8 cellular contexts compared by ENCODE assay signal in the genomic region with DNA sequence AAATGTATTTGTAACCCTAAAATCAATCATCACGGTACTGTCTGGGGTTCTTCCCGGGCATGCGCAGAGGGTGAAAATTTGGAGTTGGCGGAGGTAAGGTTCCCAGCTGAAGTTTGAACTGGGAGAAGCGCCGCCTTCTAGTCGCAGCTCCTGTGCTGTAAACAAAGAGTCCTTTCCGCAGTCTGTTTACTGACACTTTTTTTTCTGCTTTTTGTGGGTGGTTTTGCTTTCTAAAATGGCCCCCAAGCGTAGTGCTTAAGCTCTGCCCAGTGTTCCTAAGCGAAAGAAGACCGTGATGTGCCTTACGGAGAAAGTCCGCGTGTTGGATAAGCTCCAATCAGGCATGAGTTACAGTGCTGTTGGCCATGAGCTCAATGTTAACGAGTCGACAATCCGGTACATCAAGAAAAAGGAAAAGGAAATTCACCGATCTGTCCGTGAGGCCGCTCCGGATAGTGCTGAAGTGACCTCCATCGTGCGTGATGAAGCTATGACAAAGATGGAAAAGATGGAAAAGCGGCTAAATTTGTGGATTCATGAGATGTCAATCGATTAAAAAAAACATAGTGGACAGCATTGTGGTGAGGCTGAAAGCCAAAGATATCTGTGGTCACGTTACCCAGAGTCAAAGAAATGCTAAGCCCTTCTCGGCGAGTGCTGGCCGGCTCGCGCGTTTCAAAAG. TPM values are rescaled to one million over a fixed set of nuclear protein-coding genes. Genes with fewer than 3 reads are reported as not detected.
DNase-seq lines count a peak whose midpoint lies in the region; ATAC-seq and TF ChIP-seq lines count a peak whose summit lies in the region.

No MANE protein-coding gene starts in this region.

- peaks cover 39% of the 10 kb centered on the region for H3K4me1 Mint-ChIP-seq in activated CD4-positive, alpha-beta T cell treated with anti-CD3 and anti-CD28 coated beads, Interleukin-2, amount 10 ng/mL, durations not matched to agents 7 days and 5 days

- in situ Hi-C loops in T47D (cut with HindIII; ENCODE audit: low pct_unique_long_range_greater_than_20kb, low sequenced_read_pairs): no loop called here

- no peaks in the 10 kb centered on the region for H3K9me3 Mint-ChIP-seq in activated CD4-positive, alpha-beta T cell treated with anti-CD3 and anti-CD28 coated beads, Interleukin-2, amount 10 ng/mL, durations not matched to agents 7 days and 5 days

- ATAC-seq in GM21825 (IDR thresholded peaks at IDR 0.05; ENCODE audit: unreplicated experiment): peak; percentile 60

- H3K36me3 Mint-ChIP-seq in activated CD4-positive, alpha-beta T cell treated with anti-CD3 and anti-CD28 coated beads, Interleukin-2, amount 10 ng/mL, durations not matched to agents 7 days and 5 days (ENCODE audit: low read depth): peaks cover 11% of the 10 kb centered on the region

- peak; percentile 82 for DNase-seq in activated CD4-positive, alpha-beta T cell treated with anti-CD3 and anti-CD28 coated beads, Interleukin-2, amount 10 ng/mL, durations not matched to agents 7 days and 5 days
- no peak for DNase-seq in activated CD4-positive, alpha-beta T cell treated with anti-CD3 and anti-CD28 coated beads, Interleukin-2, amount 50 U/mL, for 4 hours
- DNase-seq in Peyer's patch: peak; percentile 66 to 85 (median 69)
- peak; percentile 74 to 97 for DNase-seq in T47D (ENCODE audit: low read depth in 1 of 2, low spot score in 1 of 2)
- DNase-seq in iPS-NIHi11 (ENCODE audit: low spot score): peak; percentile 77

- peak overlapping the region; percentile 68 to 95 (median 82) for H3K4me3 ChIP-seq in Peyer's patch
- H3K4me3 ChIP-seq in skeletal muscle satellite cell (ENCODE audit: low read length): peak overlapping the region; percentile 88

- H3K4me1 ChIP-seq in Peyer's patch: peaks cover 0 to 20% (median 0%) of the 10 kb centered on the region in 4 donors
- H3K4me1 ChIP-seq in skeletal muscle satellite cell (ENCODE audit: control insufficient read depth, insufficient read depth, low read length): peaks cover 5% of the 10 kb centered on the region

- peak in 2 of 6 experiments; percentile 2 to 22 for TF ChIP-seq CTCF in Peyer's patch (IDR thresholded peaks at IDR 0.05)

- peak overlapping the region; percentile 85 for H3K4me2 ChIP-seq in skeletal muscle satellite cell (ENCODE audit: low read length)

- CTCF ChIA-PET in activated CD4-positive, alpha-beta T cell treated with anti-CD3 and anti-CD28 coated beads, Interleukin-2, amount 10 ng/mL, durations not matched to agents 7 days and 5 days (lab: Charles Lee): interaction anchor here (0.6 to 2.4 kb wide), 8 partner anchors 11 to 235 kb away, joined by 3 to 9 read pairs (median 3); no protein-coding TSS in a partner anchor

- no peak for TF ChIP-seq RAD21 in Ishikawa (IDR thresholded peaks at IDR 0.05; ENCODE audit: low read depth)

- H3K27ac ChIP-seq in Peyer's patch: peak overlapping the region; percentile 85 to 98 (median 94)

- H3K9ac ChIP-seq in skeletal muscle satellite cell (ENCODE audit: low read depth, low read length): peak overlapping the region; percentile 90

- H3K9me3 ChIP-seq in Peyer's patch (no peaks in the 10 kb centered on the region), skeletal muscle satellite cell (replicated peaks; ENCODE audit: low read length) (no peaks in the 10 kb centered on the region)

- peak overlapping the region; percentile 90 for H3K4me3 Mint-ChIP-seq in activated CD4-positive, alpha-beta T cell treated with anti-CD3 and anti-CD28 coated beads, Interleukin-2, amount 10 ng/mL, durations not matched to agents 7 days and 5 days

- POLR2A ChIA-PET in activated CD4-positive, alpha-beta T cell treated with anti-CD3 and anti-CD28 coated beads, Interleukin-2, amount 10 ng/mL, durations not matched to agents 7 days and 5 days (lab: Charles Lee): interaction anchor here (0.6 kb wide), 1 partner anchor 22 kb away, joined by 3 read pairs; no protein-coding TSS in a partner anchor

- peak overlapping the region; percentile 99 for H3K27ac Mint-ChIP-seq in activated CD4-positive, alpha-beta T cell treated with anti-CD3 and anti-CD28 coated beads, Interleukin-2, amount 10 ng/mL, durations not matched to agents 7 days and 5 days

- H3K36me3 ChIP-seq in Peyer's patch (no peaks in the 10 kb centered on the region), skeletal muscle satellite cell (ENCODE audit: insufficient read depth, low read length) (no peaks in the 10 kb centered on the region)

- peak in 1 of 2 donors; percentile 17 for TF ChIP-seq POLR2A in Peyer's patch (IDR thresholded peaks at IDR 0.05)

- TF ChIP-seq EP300 in Ishikawa (IDR thresholded peaks at IDR 0.05; ENCODE audit: borderline replicate concordance): no peak

- no peaks in the 10 kb centered on the region for H3K27me3 Mint-ChIP-seq in activated CD4-positive, alpha-beta T cell treated with anti-CD3 and anti-CD28 coated beads, Interleukin-2, amount 10 ng/mL, durations not matched to agents 7 days and 5 days

- H3K27me3 ChIP-seq in Peyer's patch (no peaks in the 10 kb centered on the region), skeletal muscle satellite cell (ENCODE audit: control insufficient read depth, insufficient read depth, low read length) (no peaks in the 10 kb centered on the region)

TF ChIP-seq in Ishikawa, 13 proteins besides CTCF, POLR2A, EP300 and RAD21:
- TF ChIP-seq ZBTB7A (IDR thresholded peaks at IDR 0.05; ENCODE audit: low read depth): no peak; the same call in 1 of the 2 replicates
- TF ChIP-seq, protein P1, sequence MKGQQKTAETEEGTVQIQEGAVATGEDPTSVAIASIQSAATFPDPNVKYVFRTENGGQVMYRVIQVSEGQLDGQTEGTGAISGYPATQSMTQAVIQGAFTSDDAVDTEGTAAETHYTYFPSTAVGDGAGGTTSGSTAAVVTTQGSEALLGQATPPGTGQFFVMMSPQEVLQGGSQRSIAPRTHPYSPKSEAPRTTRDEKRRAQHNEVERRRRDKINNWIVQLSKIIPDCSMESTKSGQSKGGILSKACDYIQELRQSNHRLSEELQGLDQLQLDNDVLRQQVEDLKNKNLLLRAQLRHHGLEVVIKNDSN (IDR thresholded peaks at IDR 0.05): peak; percentile 38; the same call in 1 of the 2 replicates
- TF ChIP-seq TAF1 (IDR thresholded peaks at IDR 0.05; ENCODE audit: low read depth): peak; percentile 23; the same call in 1 of the 2 replicates
- no peak for TF ChIP-seq TEAD4 (IDR thresholded peaks at IDR 0.05)
- no peak for TF ChIP-seq REST (IDR thresholded peaks at IDR 0.05; ENCODE audit: low read depth)
- peak; percentile 81; the same call in 1 of the 2 replicates for TF ChIP-seq YY1 (IDR thresholded peaks at IDR 0.05; ENCODE audit: low read depth)
- no peak for TF ChIP-seq CEBPB (IDR thresholded peaks at IDR 0.05)
- TF ChIP-seq TCF12 (IDR thresholded peaks at IDR 0.05; ENCODE audit: low read depth): no peak
- TF ChIP-seq, protein P2, sequence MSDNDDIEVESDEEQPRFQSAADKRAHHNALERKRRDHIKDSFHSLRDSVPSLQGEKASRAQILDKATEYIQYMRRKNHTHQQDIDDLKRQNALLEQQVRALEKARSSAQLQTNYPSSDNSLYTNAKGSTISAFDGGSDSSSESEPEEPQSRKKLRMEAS (IDR thresholded peaks at IDR 0.05): peak; percentile 96

RNA-seq across cellular contexts. Expression of gene CFDP1, which starts 0.6 kb away (rescaled TPM):
- 10 to 100 TPM; 42.4 to 43.7 TPM for total RNA-seq in activated CD4-positive, alpha-beta T cell treated with anti-CD3 and anti-CD28 coated beads, Interleukin-2, amount 10 ng/mL, durations not matched to agents 7 days and 5 days
- 100 to 1,000 TPM; 125 to 205 (median 156) TPM for total RNA-seq in Peyer's patch
- 28.4 and 37.0 TPM in 2 replicates for total RNA-seq in skeletal muscle satellite cell (2012; rRNA removed)

RNA-seq across cellular contexts. Expression of gene TMEM170A, which starts 30.6 kb away (rescaled TPM):
- total RNA-seq in activated CD4-positive, alpha-beta T cell treated with anti-CD3 and anti-CD28 coated beads, Interleukin-2, amount 10 ng/mL, durations not matched to agents 7 days and 5 days: 10 to 100 TPM; 35.1 to 36.3 TPM
- total RNA-seq in Peyer's patch: 10 to 100 TPM; 37.1 to 95.1 (median 62.8) TPM
- total RNA-seq in skeletal muscle satellite cell (2012; rRNA removed): 8.7 and 14.7 TPM in 2 replicates

Comparison
In these comparisons a context has a peak if more than half of its experiments do, and no peak if none do; other contexts are left out.
1. DNase-seq: peak in activated CD4-positive, alpha-beta T cell treated with anti-CD3 and anti-CD28 coated beads, Interleukin-2, amount 10 ng/mL, durations not matched to agents 7 days and 5 days (single experiment), Peyer's patch (3 of 3), T47D (2 of 2) and iPS-NIHi11 (single experiment); none in activated CD4-positive, alpha-beta T cell treated with anti-CD3 and anti-CD28 coated beads, Interleukin-2, amount 50 U/mL, for 4 hours (0 of 2).